Comparison of ENCODE assay signal across 1 cellular context in the genomic region with DNA sequence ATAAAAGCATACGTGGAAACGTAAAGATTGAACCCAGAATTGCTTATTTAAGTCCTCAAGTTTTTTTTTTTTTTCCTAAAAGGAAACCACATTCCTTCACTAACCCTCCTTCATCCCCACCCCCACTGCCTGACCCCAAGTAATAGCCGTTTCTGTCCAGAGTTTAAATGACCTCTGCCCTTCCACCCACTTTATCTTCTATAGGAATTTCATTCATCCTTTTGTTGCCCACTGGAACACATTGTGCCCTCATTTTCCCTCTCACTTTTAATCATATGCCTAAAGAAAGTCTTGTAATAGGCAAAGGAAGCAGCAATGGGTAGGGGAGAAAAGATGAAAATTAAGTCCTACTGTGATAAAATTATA.
TF ChIP-seq lines count a peak whose summit lies in the region.

No MANE protein-coding gene starts in this region.

TF ChIP-seq in IMR-90, 13 proteins besides CTCF, POLR2A, EP300 and RAD21:
- no peak for TF ChIP-seq CEBPB (IDR thresholded peaks at IDR 0.05; ENCODE audit: low read depth, low read length)
- TF ChIP-seq, protein P1, sequence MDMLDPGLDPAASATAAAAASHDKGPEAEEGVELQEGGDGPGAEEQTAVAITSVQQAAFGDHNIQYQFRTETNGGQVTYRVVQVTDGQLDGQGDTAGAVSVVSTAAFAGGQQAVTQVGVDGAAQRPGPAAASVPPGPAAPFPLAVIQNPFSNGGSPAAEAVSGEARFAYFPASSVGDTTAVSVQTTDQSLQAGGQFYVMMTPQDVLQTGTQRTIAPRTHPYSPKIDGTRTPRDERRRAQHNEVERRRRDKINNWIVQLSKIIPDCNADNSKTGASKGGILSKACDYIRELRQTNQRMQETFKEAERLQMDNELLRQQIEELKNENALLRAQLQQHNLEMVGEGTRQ (IDR thresholded peaks at IDR 0.05; ENCODE audit: low read depth, low read length): no peak
- no peak for TF ChIP-seq MAFK (IDR thresholded peaks at IDR 0.05; ENCODE audit: low read depth, low read length)
- no peak for TF ChIP-seq FOS (IDR thresholded peaks at IDR 0.05; ENCODE audit: low read depth, low read length)
- no peak for TF ChIP-seq MAZ (IDR thresholded peaks at IDR 0.05; ENCODE audit: borderline replicate concordance, low read depth, low read length)
- TF ChIP-seq, protein P2, sequence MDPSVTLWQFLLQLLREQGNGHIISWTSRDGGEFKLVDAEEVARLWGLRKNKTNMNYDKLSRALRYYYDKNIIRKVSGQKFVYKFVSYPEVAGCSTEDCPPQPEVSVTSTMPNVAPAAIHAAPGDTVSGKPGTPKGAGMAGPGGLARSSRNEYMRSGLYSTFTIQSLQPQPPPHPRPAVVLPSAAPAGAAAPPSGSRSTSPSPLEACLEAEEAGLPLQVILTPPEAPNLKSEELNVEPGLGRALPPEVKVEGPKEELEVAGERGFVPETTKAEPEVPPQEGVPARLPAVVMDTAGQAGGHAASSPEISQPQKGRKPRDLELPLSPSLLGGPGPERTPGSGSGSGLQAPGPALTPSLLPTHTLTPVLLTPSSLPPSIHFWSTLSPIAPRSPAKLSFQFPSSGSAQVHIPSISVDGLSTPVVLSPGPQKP (IDR thresholded peaks at IDR 0.05; ENCODE audit: borderline replicate concordance, low read depth, low read length): no peak
- TF ChIP-seq RFX5 (IDR thresholded peaks at IDR 0.05; ENCODE audit: low read depth, low read length): no peak
- no peak for TF ChIP-seq BHLHE40 (IDR thresholded peaks at IDR 0.05; ENCODE audit: low read depth, low read length)
- no peak for TF ChIP-seq RCOR1 (IDR thresholded peaks at IDR 0.05; ENCODE audit: insufficient replicate concordance, low read length)
- no peak for TF ChIP-seq MXI1 (IDR thresholded peaks at IDR 0.05; ENCODE audit: borderline replicate concordance, low read depth, low read length)
- TF ChIP-seq NFE2L2 (IDR thresholded peaks at IDR 0.05; ENCODE audit: low read depth, low read length): no peak
- no peak for TF ChIP-seq SMC3 (IDR thresholded peaks at IDR 0.05; ENCODE audit: low read depth, low read length)
- no peak for TF ChIP-seq CHD1 (IDR thresholded peaks at IDR 0.05; ENCODE audit: low read depth, low read length)
